8 cellular contexts compared by ENCODE assay signal in genomic region chr6:135183532-135184440, GRCh38. TPM values are rescaled to one million over a fixed set of nuclear protein-coding genes. Genes with fewer than 3 reads are reported as not detected.
DNase-seq lines count a peak whose midpoint lies in the region; ATAC-seq and TF ChIP-seq lines count a peak whose summit lies in the region.

No MANE protein-coding gene starts in this region.

- peaks cover 6% of the 10 kb centered on the region for H3F3A ChIP-seq in GM23338 (replicated peaks; ENCODE audit: low read depth)

- H3K27ac ChIP-seq in GM23338 (ENCODE audit: low read depth), result no peak overlapping the region

- H3K4me3 Mint-ChIP-seq in GM23338 (peak overlapping the region; percentile 77), T-cell (peak overlapping the region; percentile 83 to 94 (median 87))

- ATAC-seq in GM23338 (peak; percentile 58), T-cell (replicated peaks in 1 of 4) (peak; percentile 45 to 55 (median 48))

- POLR2A ChIA-PET in T-cell (lab: Charles Lee), result interaction anchor here (0.5 to 1.3 kb wide), 17 partner anchors 23 to 1111 kb away, joined by 3 to 10 read pairs (median 5); partner anchors contain the start of gene HBS1L (in 2 of the 2)

- DNase-seq in GM03348 (ENCODE audit: low spot score) (peak; percentile 26), GM23338 (ENCODE audit: low spot score) (peak; percentile 93), T-cell (peak; percentile 59 to 82 (median 71)), amniotic epithelial cell (ENCODE audit: low read depth) (peak; percentile 52), inferior parietal cortex (ENCODE audit: extremely low spot score) (peak; percentile 53), cerebellum (ENCODE audit: low spot score) (no peak)
- DNase-seq in stimulated activated CD4-positive, alpha-beta T cell treated with anti-CD3 and anti-CD28 coated beads, Interleukin-2, amount 100 ng/mL, for 24 hours, result peak; percentile 79 to 80

- peaks cover 41% of the 10 kb centered on the region for H3K27me3 ChIP-seq in GM23338 (ENCODE audit: insufficient read depth)

- peak overlapping the region; percentile 97 for H3K4me2 ChIP-seq in GM23338

- H3K27ac Mint-ChIP-seq in GM23338 (no peak overlapping the region), T-cell (peak overlapping the region; percentile 74 to 81)

- peak overlapping the region; percentile 85 for H2AFZ ChIP-seq in GM23338

- CTCF ChIA-PET in T-cell (lab: Charles Lee), result interaction anchor here (0.6 to 3.1 kb wide), 27 partner anchors 8 to 1587 kb away, joined by 3 to 18 read pairs (median 4); partner anchors contain the start of gene HBS1L (in 2 of the 2)

- H3K9me3 Mint-ChIP-seq in GM23338 (no peaks in the 10 kb centered on the region), T-cell (no peaks in the 10 kb centered on the region)

- TF ChIP-seq CTCF in GM23338 (conservative IDR thresholded peaks at IDR 0.05; ENCODE audit: low read depth in 2 of 2) (peak; percentile 77 to 79), LNCAP (IDR thresholded peaks at IDR 0.05) (peak; percentile 25; the same call in 1 of the 2 replicates)

- H3K4me3 ChIP-seq in GM23338, result peak overlapping the region; percentile 83

- H3K79me2 ChIP-seq in GM23338 (replicated peaks; ENCODE audit: insufficient read depth), result peaks cover 3% of the 10 kb centered on the region; the same call in 1 of the 2 replicates

- H3K27me3 Mint-ChIP-seq in GM23338 (ENCODE audit: insufficient read depth, low read depth, poor library complexity) (peaks cover 26% of the 10 kb centered on the region), T-cell (no peaks in the 10 kb centered on the region)

- no peaks in the 10 kb centered on the region for H4K20me1 ChIP-seq in GM23338 (replicated peaks; ENCODE audit: insufficient read depth)

- no peaks in the 10 kb centered on the region for H3K36me3 ChIP-seq in GM23338 (ENCODE audit: insufficient read depth)

- no peaks in the 10 kb centered on the region for H3K9me2 ChIP-seq in GM23338 (ENCODE audit: insufficient read depth)

- peaks cover 12% of the 10 kb centered on the region for H3K4me1 ChIP-seq in GM23338 (ENCODE audit: insufficient read depth)

- H3K36me3 Mint-ChIP-seq in GM23338 (ENCODE audit: low read depth) (no peaks in the 10 kb centered on the region), T-cell (peaks cover 6% of the 10 kb centered on the region)

- peaks cover 8% of the 10 kb centered on the region for H3K4me1 Mint-ChIP-seq in GM23338
- peaks cover 17 to 29% (median 25%) of the 10 kb centered on the region in 3 donors for H3K4me1 Mint-ChIP-seq in T-cell

TF ChIP-seq in GM23338, 12 proteins besides CTCF, POLR2A, EP300 and RAD21 (continues in another document):
- TF ChIP-seq ZNF462 (CRISPR knock-in tag; IDR thresholded peaks at IDR 0.05) (no peak), ZNF331 (CRISPR knock-in tag; IDR thresholded peaks at IDR 0.05; ENCODE audit: low read depth) (no peak), JUNB (IDR thresholded peaks at IDR 0.05; ENCODE audit: unreplicated experiment) (no peak), EZH2 (IDR thresholded peaks at IDR 0.05; ENCODE audit: low read depth, unreplicated experiment) (no peak), ETS1 (IDR thresholded peaks at IDR 0.05) (no peak), CREB1 (CRISPR knock-in tag; IDR thresholded peaks at IDR 0.05; ENCODE audit: low read depth) (no peak), EZH2phosphoT487 (IDR thresholded peaks at IDR 0.05; ENCODE audit: unreplicated experiment) (no peak), POLR2AphosphoS5 (IDR thresholded peaks at IDR 0.05; ENCODE audit: low read depth) (no peak), NANOG (IDR thresholded peaks at IDR 0.05; ENCODE audit: borderline replicate concordance) (no peak), STAT1 (IDR thresholded peaks at IDR 0.05; ENCODE audit: unreplicated experiment) (no peak)

RNA-seq across cellular contexts. Expression of gene MYB, which starts 2.7 kb away (rescaled TPM):
- 7.9 and 10.4 TPM in 2 replicates for total RNA-seq in GM23338 (2014; rRNA removed; shearing (Covaris generic))
- polyA plus RNA-seq in GM23338 (2016; fragmentation: Nextera tagmentation; extraction: Ambion mirVana), result 3.0 and 4.2 TPM in 2 replicates
- total RNA-seq in T-cell (10 to 100 TPM in 4 of 5 donors, 1 to 10 TPM in 1; 4.4 to 23.9 (median 17.1) TPM), cerebellum (9.0 TPM)
